In the genomic region with DNA sequence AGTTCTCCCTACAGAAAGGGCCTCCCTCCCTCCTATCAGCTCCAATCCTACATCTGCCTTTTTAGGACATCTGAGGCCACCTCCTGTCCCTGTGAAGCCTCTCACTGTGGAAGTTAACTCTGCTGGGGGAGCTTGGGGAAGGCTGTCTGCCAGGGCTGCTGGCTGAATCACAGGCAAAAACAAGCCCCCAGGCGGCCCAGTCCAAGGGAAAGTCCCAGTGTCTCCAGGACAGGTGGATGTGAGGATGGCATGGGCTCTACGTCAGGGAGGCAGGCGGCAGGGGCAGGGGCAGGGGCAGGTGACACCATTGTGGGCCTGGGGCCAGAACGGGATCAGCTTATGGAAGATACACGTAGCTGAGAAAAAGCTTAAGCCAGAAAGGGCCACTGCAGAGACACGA, we compare ENCODE assay signal across 15 cellular contexts.
"Had no signal": no experiment of that assay in that cellular context is flagged by ENCODE, and none has a peak within 500 bp of the region (broad histone marks: within the 10 kb centered on the region; RNA-seq: fewer than 3 reads in every experiment).

No MANE protein-coding gene starts in this region.

- H3K4me1 Mint-ChIP-seq: WTC11 had no signal

- H3K27ac ChIP-seq: adrenal gland, psoas muscle, sigmoid colon, testis, upper lobe of right lung had no signal

- H3K9me3 ChIP-seq: adrenal gland, psoas muscle, sigmoid colon, testis, upper lobe of right lung had no signal

- H3K4me3 Mint-ChIP-seq: activated naive CD4-positive, alpha-beta T cell treated with anti-CD3 and anti-CD28 coated beads, Interleukin-2, amount 10 ng/mL, durations not matched to agents 7 days and 5 days; activated T-helper 17 cell treated with anti-CD3 and anti-CD28 coated beads, Interleukin-2, amount 50 U/mL, for 72 hours; dendritic cell treated with granulocyte-macrophage colony-stimulating factor and Interleukin-4, amounts not matched to agents 40 ng/mL and 50 ng/mL, for 4 days; memory B cell; nephron; WTC11 had no signal

- H3K36me3 Mint-ChIP-seq: activated naive CD4-positive, alpha-beta T cell treated with anti-CD3 and anti-CD28 coated beads, Interleukin-2, amount 10 ng/mL, durations not matched to agents 7 days and 5 days; WTC11 had no signal

- H3K9me3 Mint-ChIP-seq: activated naive CD4-positive, alpha-beta T cell treated with anti-CD3 and anti-CD28 coated beads, Interleukin-2, amount 10 ng/mL, durations not matched to agents 7 days and 5 days; activated T-helper 17 cell treated with anti-CD3 and anti-CD28 coated beads, Interleukin-2, amount 50 U/mL, for 72 hours; dendritic cell treated with granulocyte-macrophage colony-stimulating factor and Interleukin-4, amounts not matched to agents 40 ng/mL and 50 ng/mL, for 4 days; memory B cell; nephron; WTC11 had no signal

- H3K27me3 ChIP-seq: adrenal gland, sigmoid colon, testis, upper lobe of right lung had no signal

- DNase-seq: activated CD4-positive, alpha-beta T cell treated with anti-CD3 and anti-CD28 coated beads, Interleukin-2, amount 50 U/mL, for 1 hour; activated naive CD4-positive, alpha-beta T cell treated with anti-CD3 and anti-CD28 coated beads, Interleukin-2, amount 10 ng/mL, durations not matched to agents 7 days and 5 days; activated T-cell treated with anti-CD3 and anti-CD28 coated beads for 4 hours; head of caudate nucleus; sigmoid colon; stimulated activated naive CD8-positive, alpha-beta T cell treated with anti-CD3 and anti-CD28 coated beads, Interleukin-15, Interleukin-2, amounts not matched to agents 100 U/mL and 50 U/mL, for 24 hours; testis; upper lobe of right lung had no signal

- H3K27me3 Mint-ChIP-seq: activated naive CD4-positive, alpha-beta T cell treated with anti-CD3 and anti-CD28 coated beads, Interleukin-2, amount 10 ng/mL, durations not matched to agents 7 days and 5 days; activated T-helper 17 cell treated with anti-CD3 and anti-CD28 coated beads, Interleukin-2, amount 50 U/mL, for 72 hours; dendritic cell treated with granulocyte-macrophage colony-stimulating factor and Interleukin-4, amounts not matched to agents 40 ng/mL and 50 ng/mL, for 4 days; memory B cell had no signal

- H3K27ac Mint-ChIP-seq: activated naive CD4-positive, alpha-beta T cell treated with anti-CD3 and anti-CD28 coated beads, Interleukin-2, amount 10 ng/mL, durations not matched to agents 7 days and 5 days; activated T-helper 17 cell treated with anti-CD3 and anti-CD28 coated beads, Interleukin-2, amount 50 U/mL, for 72 hours; dendritic cell treated with granulocyte-macrophage colony-stimulating factor and Interleukin-4, amounts not matched to agents 40 ng/mL and 50 ng/mL, for 4 days; memory B cell had no signal

- H3K4me1 ChIP-seq: sigmoid colon, upper lobe of right lung had no signal

- ATAC-seq: activated T-helper 17 cell treated with anti-CD3 and anti-CD28 coated beads, Interleukin-2, amount 50 U/mL, for 72 hours; psoas muscle; stimulated activated naive CD8-positive, alpha-beta T cell treated with anti-CD3 and anti-CD28 coated beads, Interleukin-15, Interleukin-2, amounts not matched to agents 100 U/mL and 50 U/mL, for 24 hours; upper lobe of right lung; WTC11 had no signal

- H3K4me3 ChIP-seq: adrenal gland, psoas muscle, sigmoid colon, testis, upper lobe of right lung had no signal

- H3K36me3 ChIP-seq: adrenal gland, sigmoid colon, upper lobe of right lung had no signal
